Comparison of ENCODE assay signal across 2 cellular contexts in genomic region chr6:119174879-119175817, GRCh38.
A peak's percentile ranks its signal among the peaks of the same experiment; 100 is the strongest.
TF ChIP-seq lines count a peak whose summit lies in the region.

No MANE protein-coding gene starts in this region.

TF ChIP-seq in HCT116, 20 proteins besides CTCF, POLR2A, EP300 and RAD21 (continued from another document):
- TF ChIP-seq REST (IDR thresholded peaks at IDR 0.05; ENCODE audit: low read depth) = no peak
- TF ChIP-seq EZH2 (IDR thresholded peaks at IDR 0.05) = no peak
TF ChIP-seq in HCT116: peak in this region for 0.

TF ChIP-seq in K562, 482 proteins besides CTCF, POLR2A, EP300 and RAD21 (continued from another document):
- TF ChIP-seq, protein P1, sequence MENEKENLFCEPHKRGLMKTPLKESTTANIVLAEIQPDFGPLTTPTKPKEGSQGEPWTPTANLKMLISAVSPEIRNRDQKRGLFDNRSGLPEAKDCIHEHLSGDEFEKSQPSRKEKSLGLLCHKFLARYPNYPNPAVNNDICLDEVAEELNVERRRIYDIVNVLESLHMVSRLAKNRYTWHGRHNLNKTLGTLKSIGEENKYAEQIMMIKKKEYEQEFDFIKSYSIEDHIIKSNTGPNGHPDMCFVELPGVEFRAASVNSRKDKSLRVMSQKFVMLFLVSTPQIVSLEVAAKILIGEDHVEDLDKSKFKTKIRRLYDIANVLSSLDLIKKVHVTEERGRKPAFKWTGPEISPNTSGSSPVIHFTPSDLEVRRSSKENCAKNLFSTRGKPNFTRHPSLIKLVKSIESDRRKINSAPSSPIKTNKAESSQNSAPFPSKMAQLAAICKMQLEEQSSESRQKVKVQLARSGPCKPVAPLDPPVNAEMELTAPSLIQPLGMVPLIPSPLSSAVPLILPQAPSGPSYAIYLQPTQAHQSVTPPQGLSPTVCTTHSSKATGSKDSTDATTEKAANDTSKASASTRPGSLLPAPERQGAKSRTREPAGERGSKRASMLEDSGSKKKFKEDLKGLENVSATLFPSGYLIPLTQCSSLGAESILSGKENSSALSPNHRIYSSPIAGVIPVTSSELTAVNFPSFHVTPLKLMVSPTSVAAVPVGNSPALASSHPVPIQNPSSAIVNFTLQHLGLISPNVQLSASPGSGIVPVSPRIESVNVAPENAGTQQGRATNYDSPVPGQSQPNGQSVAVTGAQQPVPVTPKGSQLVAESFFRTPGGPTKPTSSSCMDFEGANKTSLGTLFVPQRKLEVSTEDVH (IDR thresholded peaks at IDR 0.05; ENCODE audit: low read depth, partially characterized antibody) = peak; percentile 7
- no peak for TF ChIP-seq ZHX1 (conservative IDR thresholded peaks at IDR 0.05; ENCODE audit: low read length)
- TF ChIP-seq KHSRP (IDR thresholded peaks at IDR 0.05) = 0 out of 2 replicates have a peak, but pooled peaks have one; percentile 12
- no peak for TF ChIP-seq SOX6 (IDR thresholded peaks at IDR 0.05)
- 0 out of 2 replicates have a peak, but pooled peaks have one; percentile 30 for TF ChIP-seq ZNF384 (IDR thresholded peaks at IDR 0.05; ENCODE audit: low read depth, low read length)
- no peak for TF ChIP-seq CC2D1A (IDR thresholded peaks at IDR 0.05)
- TF ChIP-seq MCM3 (IDR thresholded peaks at IDR 0.05) = no peak
- no peak for TF ChIP-seq ZBTB9 (CRISPR knock-in tag; IDR thresholded peaks at IDR 0.05)
- no peak for TF ChIP-seq CBX2 (IDR thresholded peaks at IDR 0.05; ENCODE audit: insufficient read depth, low read length, poor library complexity, severe bottlenecking)
- no peak for TF ChIP-seq PRMT5 (CRISPR knock-in tag; IDR thresholded peaks at IDR 0.05)
- no peak for TF ChIP-seq JUNB (CRISPR knock-in tag; conservative IDR thresholded peaks at IDR 0.05)
- TF ChIP-seq POLR2AphosphoS2 (IDR thresholded peaks at IDR 0.05; ENCODE audit: low read length) = peak; percentile 52
- TF ChIP-seq SMAD2 (IDR thresholded peaks at IDR 0.05; ENCODE audit: low read depth, low read length) = no peak
- TF ChIP-seq, protein P2, sequence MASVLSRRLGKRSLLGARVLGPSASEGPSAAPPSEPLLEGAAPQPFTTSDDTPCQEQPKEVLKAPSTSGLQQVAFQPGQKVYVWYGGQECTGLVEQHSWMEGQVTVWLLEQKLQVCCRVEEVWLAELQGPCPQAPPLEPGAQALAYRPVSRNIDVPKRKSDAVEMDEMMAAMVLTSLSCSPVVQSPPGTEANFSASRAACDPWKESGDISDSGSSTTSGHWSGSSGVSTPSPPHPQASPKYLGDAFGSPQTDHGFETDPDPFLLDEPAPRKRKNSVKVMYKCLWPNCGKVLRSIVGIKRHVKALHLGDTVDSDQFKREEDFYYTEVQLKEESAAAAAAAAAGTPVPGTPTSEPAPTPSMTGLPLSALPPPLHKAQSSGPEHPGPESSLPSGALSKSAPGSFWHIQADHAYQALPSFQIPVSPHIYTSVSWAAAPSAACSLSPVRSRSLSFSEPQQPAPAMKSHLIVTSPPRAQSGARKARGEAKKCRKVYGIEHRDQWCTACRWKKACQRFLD (CRISPR knock-in tag; IDR thresholded peaks at IDR 0.05) = no peak
- TF ChIP-seq ZNF655 (CRISPR knock-in tag; IDR thresholded peaks at IDR 0.05) = no peak
- TF ChIP-seq, protein P3, sequence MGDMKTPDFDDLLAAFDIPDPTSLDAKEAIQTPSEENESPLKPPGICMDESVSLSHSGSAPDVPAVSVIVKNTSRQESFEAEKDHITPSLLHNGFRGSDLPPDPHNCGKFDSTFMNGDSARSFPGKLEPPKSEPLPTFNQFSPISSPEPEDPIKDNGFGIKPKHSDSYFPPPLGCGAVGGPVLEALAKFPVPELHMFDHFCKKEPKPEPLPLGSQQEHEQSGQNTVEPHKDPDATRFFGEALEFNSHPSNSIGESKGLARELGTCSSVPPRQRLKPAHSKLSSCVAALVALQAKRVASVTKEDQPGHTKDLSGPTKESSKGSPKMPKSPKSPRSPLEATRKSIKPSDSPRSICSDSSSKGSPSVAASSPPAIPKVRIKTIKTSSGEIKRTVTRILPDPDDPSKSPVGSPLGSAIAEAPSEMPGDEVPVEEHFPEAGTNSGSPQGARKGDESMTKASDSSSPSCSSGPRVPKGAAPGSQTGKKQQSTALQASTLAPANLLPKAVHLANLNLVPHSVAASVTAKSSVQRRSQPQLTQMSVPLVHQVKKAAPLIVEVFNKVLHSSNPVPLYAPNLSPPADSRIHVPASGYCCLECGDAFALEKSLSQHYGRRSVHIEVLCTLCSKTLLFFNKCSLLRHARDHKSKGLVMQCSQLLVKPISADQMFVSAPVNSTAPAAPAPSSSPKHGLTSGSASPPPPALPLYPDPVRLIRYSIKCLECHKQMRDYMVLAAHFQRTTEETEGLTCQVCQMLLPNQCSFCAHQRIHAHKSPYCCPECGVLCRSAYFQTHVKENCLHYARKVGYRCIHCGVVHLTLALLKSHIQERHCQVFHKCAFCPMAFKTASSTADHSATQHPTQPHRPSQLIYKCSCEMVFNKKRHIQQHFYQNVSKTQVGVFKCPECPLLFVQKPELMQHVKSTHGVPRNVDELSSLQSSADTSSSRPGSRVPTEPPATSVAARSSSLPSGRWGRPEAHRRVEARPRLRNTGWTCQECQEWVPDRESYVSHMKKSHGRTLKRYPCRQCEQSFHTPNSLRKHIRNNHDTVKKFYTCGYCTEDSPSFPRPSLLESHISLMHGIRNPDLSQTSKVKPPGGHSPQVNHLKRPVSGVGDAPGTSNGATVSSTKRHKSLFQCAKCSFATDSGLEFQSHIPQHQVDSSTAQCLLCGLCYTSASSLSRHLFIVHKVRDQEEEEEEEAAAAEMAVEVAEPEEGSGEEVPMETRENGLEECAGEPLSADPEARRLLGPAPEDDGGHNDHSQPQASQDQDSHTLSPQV (IDR thresholded peaks at IDR 0.05) = no peak
- no peak for TF ChIP-seq CBX5 (IDR thresholded peaks at IDR 0.05; ENCODE audit: borderline replicate concordance, low read depth)
- no peak for TF ChIP-seq THRA (IDR thresholded peaks at IDR 0.05)
